8 cellular contexts compared by ENCODE assay signal in the genomic region with DNA sequence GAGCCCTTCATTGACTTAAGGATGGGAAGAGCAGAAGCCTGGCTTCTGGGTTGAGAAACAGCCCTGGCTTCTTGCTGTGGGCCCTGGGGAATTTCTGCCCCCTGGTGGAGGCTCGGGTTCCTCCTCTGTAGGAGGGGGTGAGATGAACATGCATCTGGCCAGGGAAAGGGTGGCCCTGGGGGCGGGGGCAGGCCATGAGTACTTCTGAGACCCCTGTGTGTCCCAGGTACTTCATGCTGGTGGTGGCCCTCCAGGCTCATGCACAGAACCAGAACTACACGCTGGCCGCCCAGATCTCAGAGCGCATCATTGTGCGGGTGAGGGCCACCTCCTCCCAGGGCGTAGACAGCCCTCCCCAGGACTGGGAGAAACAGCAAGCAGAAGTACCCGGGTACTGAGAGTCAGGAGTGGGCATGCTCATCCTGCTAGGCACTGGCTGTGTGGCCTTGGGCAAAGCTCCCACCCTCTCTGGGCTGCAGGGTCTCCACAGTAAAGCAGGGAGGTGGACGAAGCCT. TPM values are rescaled to one million over a fixed set of nuclear protein-coding genes. Genes with fewer than 3 reads are reported as not detected.
A peak's percentile ranks its signal among the peaks of the same experiment; 100 is the strongest.
DNase-seq lines count a peak whose midpoint lies in the region; ATAC-seq and TF ChIP-seq lines count a peak whose summit lies in the region.

No MANE protein-coding gene starts in this region.

- no peaks in the 10 kb centered on the region for H3K36me3 Mint-ChIP-seq in activated naive CD8-positive, alpha-beta T cell treated with anti-CD3 and anti-CD28 coated beads, Interleukin-2, amount 50 U/mL, for 24 hours (ENCODE audit: low read depth)

- H3K4me1 ChIP-seq in smooth muscle cell (ENCODE audit: low read depth), result no peaks in the 10 kb centered on the region

- H3K9me3 Mint-ChIP-seq in activated naive CD8-positive, alpha-beta T cell treated with anti-CD3 and anti-CD28 coated beads, Interleukin-2, amount 50 U/mL, for 24 hours, result no peaks in the 10 kb centered on the region

- no peaks in the 10 kb centered on the region for H4K20me1 ChIP-seq in smooth muscle cell (ENCODE audit: low read depth)

- H3K4me3 ChIP-seq in smooth muscle cell, result no peak overlapping the region

- H3K36me3 ChIP-seq in smooth muscle cell (ENCODE audit: low read depth), result no peaks in the 10 kb centered on the region

- WGBS in smooth muscle cell (ENCODE audit: low lambda C conversion rate), result 84% methylated on average over 9 of the region's 9 CpGs

- POLR2A ChIA-PET in HEK293T (lab: Yijun Ruan, JAX), result no interaction called here

- ATAC-seq in activated naive CD8-positive, alpha-beta T cell treated with anti-CD3 and anti-CD28 coated beads, Interleukin-2, amount 50 U/mL, for 24 hours, result peak; percentile 67
- ATAC-seq in left ventricle myocardium superior (peak; percentile 50), GM18907 (IDR thresholded peaks at IDR 0.05; ENCODE audit: unreplicated experiment) (no peak)

- DNase-seq in DMS53 treated with DMSO at 0.1 percent for 48 hours (lab: John Stamatoyannopoulos, UW; ENCODE audit: unreplicated experiment), result peak; percentile 43
- DNase-seq in HEK293T (ENCODE audit: extremely low spot score), result peak; percentile 79
- peak; percentile 70 for DNase-seq in SK-MEL-5 (ENCODE audit: low read depth, low spot score)
- DNase-seq in activated naive CD8-positive, alpha-beta T cell treated with anti-CD3 and anti-CD28 coated beads, Interleukin-2, amount 50 U/mL, for 24 hours, result peak; percentile 78
- DNase-seq in left ventricle myocardium superior, result peak; percentile 54
- DNase-seq in smooth muscle cell (lab: John Stamatoyannopoulos, UW; ENCODE audit: unreplicated experiment), result no peak
- DNase-seq in mesenteric fat pad (ENCODE audit: low spot score), result no peak

- intact Hi-C loops in left ventricle myocardium superior (cut with micrococcal nuclease), result no loop called here

- CTCF ChIA-PET in HEK293T (lab: Yijun Ruan, JAX), result no interaction called here

- no peak overlapping the region for H3K4me3 Mint-ChIP-seq in activated naive CD8-positive, alpha-beta T cell treated with anti-CD3 and anti-CD28 coated beads, Interleukin-2, amount 50 U/mL, for 24 hours

- no peaks in the 10 kb centered on the region for H3K79me2 ChIP-seq in smooth muscle cell (ENCODE audit: low read depth)

- no peaks in the 10 kb centered on the region for H3F3A ChIP-seq in smooth muscle cell (ENCODE audit: low read depth)

- no peak overlapping the region for H3K9ac ChIP-seq in smooth muscle cell (ENCODE audit: low read depth)

- H2AFZ ChIP-seq in smooth muscle cell (ENCODE audit: low read depth), result no peak overlapping the region

- H3K27ac Mint-ChIP-seq in activated naive CD8-positive, alpha-beta T cell treated with anti-CD3 and anti-CD28 coated beads, Interleukin-2, amount 50 U/mL, for 24 hours, result no peak overlapping the region

- peaks cover 12% of the 10 kb centered on the region for H3K4me1 Mint-ChIP-seq in activated naive CD8-positive, alpha-beta T cell treated with anti-CD3 and anti-CD28 coated beads, Interleukin-2, amount 50 U/mL, for 24 hours

- H3K4me2 ChIP-seq in smooth muscle cell, result no peak overlapping the region

- in situ Hi-C loops in SK-MEL-5 (cut with HindIII; ENCODE audit: low pct_unique_long_range_greater_than_20kb, low sequenced_read_pairs), result no loop called here

- H3K27me3 ChIP-seq in smooth muscle cell (ENCODE audit: low read depth), result no peaks in the 10 kb centered on the region

- H3K27ac ChIP-seq in smooth muscle cell (ENCODE audit: low read depth), result no peak overlapping the region

- H3K9me3 ChIP-seq in smooth muscle cell (replicated peaks; ENCODE audit: low read depth), result no peaks in the 10 kb centered on the region

- peaks cover 1% of the 10 kb centered on the region for H3K27me3 Mint-ChIP-seq in activated naive CD8-positive, alpha-beta T cell treated with anti-CD3 and anti-CD28 coated beads, Interleukin-2, amount 50 U/mL, for 24 hours

- TF ChIP-seq CTCF in smooth muscle cell (IDR thresholded peaks at IDR 0.05; ENCODE audit: borderline replicate concordance, insufficient read depth, poor library complexity, severe bottlenecking), result peak; percentile 65

TF ChIP-seq in HEK293T, 16 proteins besides CTCF, POLR2A, EP300 and RAD21:
- TF ChIP-seq TARDBP (IDR thresholded peaks at IDR 0.05), result no peak
TF ChIP-seq in HEK293T: peak in this region for 0.

RNA-seq across cellular contexts. Expression of a gene that starts 15.8 kb away (rescaled TPM):
- 142 and 172 TPM in 2 replicates for total RNA-seq in SK-MEL-5 (2014; rRNA removed; shearing (Covaris generic))
- 93.5 and 112 TPM in 2 replicates for polyA plus RNA-seq in SK-MEL-5 (2015; cell fraction: cytosol; rRNA removed)
- polyA plus RNA-seq in SK-MEL-5 (2015; cell fraction: nucleus; rRNA removed), result 17.7 and 55.2 TPM in 2 replicates
- total RNA-seq in left ventricle myocardium superior, result 130 TPM
- total RNA-seq in smooth muscle cell, result 97.2 and 118 TPM in 2 replicates
- polyA plus RNA-seq in smooth muscle cell, result 300 and 317 TPM in 2 replicates
- 80.8 TPM for total RNA-seq in mesenteric fat pad

RNA-seq across cellular contexts. Expression of a gene that starts 16.1 kb away (rescaled TPM):
- 65.4 and 65.8 TPM in 2 replicates for total RNA-seq in SK-MEL-5 (2014; rRNA removed; shearing (Covaris generic))
- polyA plus RNA-seq in SK-MEL-5 (2015; cell fraction: cytosol; rRNA removed), result 73.1 and 79.3 TPM in 2 replicates
- polyA plus RNA-seq in SK-MEL-5 (2015; cell fraction: nucleus; rRNA removed), result 13.1 and 18.1 TPM in 2 replicates
- 6.4 TPM for total RNA-seq in left ventricle myocardium superior
- 12.1 and 15.6 TPM in 2 replicates for total RNA-seq in smooth muscle cell
- 21.1 and 23.3 TPM in 2 replicates for polyA plus RNA-seq in smooth muscle cell
- 8.0 TPM for total RNA-seq in mesenteric fat pad

RNA-seq across cellular contexts. Expression of a gene that starts 24.2 kb away (rescaled TPM):
- 1.7 and 2.2 TPM in 2 replicates for total RNA-seq in SK-MEL-5 (2014; rRNA removed; shearing (Covaris generic))
- polyA plus RNA-seq in SK-MEL-5 (2015; cell fraction: cytosol; rRNA removed), result 6.7 and 8.5 TPM in 2 replicates
- polyA plus RNA-seq in SK-MEL-5 (2015; cell fraction: nucleus; rRNA removed), result 12.9 and 16.5 TPM in 2 replicates
- total RNA-seq in left ventricle myocardium superior (2.1 TPM), smooth muscle cell (11.1 and 12.2 TPM in 2 replicates), mesenteric fat pad (0.42 TPM)
- polyA plus RNA-seq in smooth muscle cell, result 13.7 and 19.0 TPM in 2 replicates

RNA-seq across cellular contexts. Expression of a gene that starts 40.2 kb away (rescaled TPM):
- total RNA-seq in SK-MEL-5 (2014; rRNA removed; shearing (Covaris generic)), result 39.4 and 45.9 TPM in 2 replicates
- polyA plus RNA-seq in SK-MEL-5 (2015; cell fraction: cytosol; rRNA removed), result 35.2 and 36.9 TPM in 2 replicates
- polyA plus RNA-seq in SK-MEL-5 (2015; cell fraction: nucleus; rRNA removed), result 14.8 and 23.8 TPM in 2 replicates
- 26.3 TPM for total RNA-seq in left ventricle myocardium superior
- 122 and 144 TPM in 2 replicates for total RNA-seq in smooth muscle cell
- polyA plus RNA-seq in smooth muscle cell, result 176 and 266 TPM in 2 replicates
- total RNA-seq in mesenteric fat pad, result 36.3 TPM

RNA-seq across cellular contexts. Expression of a gene that starts 51.5 kb away (rescaled TPM):
- 0.45 and 0.56 TPM in 2 replicates for total RNA-seq in SK-MEL-5 (2014; rRNA removed; shearing (Covaris generic))
- 2.2 and 3.9 TPM in 2 replicates for polyA plus RNA-seq in SK-MEL-5 (2015; cell fraction: cytosol; rRNA removed)
- polyA plus RNA-seq in SK-MEL-5 (2015; cell fraction: nucleus; rRNA removed), result 0.44 and 1.0 TPM in 2 replicates
- total RNA-seq in left ventricle myocardium superior (24.7 TPM), smooth muscle cell (279 and 332 TPM in 2 replicates), mesenteric fat pad (28.1 TPM)
- polyA plus RNA-seq in smooth muscle cell, result 285 and 495 TPM in 2 replicates

Comparison
In these comparisons a context has a peak if more than half of its experiments do, and no peak if none do; other contexts are left out.
1. DNase-seq: peak in DMS53 treated with DMSO at 0.1 percent for 48 hours (single experiment), HEK293T (single experiment), SK-MEL-5 (single experiment), activated naive CD8-positive, alpha-beta T cell treated with anti-CD3 and anti-CD28 coated beads, Interleukin-2, amount 50 U/mL, for 24 hours (single experiment) and left ventricle myocardium superior (single experiment); none in smooth muscle cell (single experiment) and mesenteric fat pad (single experiment).